8 cellular contexts compared by ENCODE assay signal in genomic region chr3:121749276-121750086, GRCh38. TPM values are rescaled to one million over a fixed set of nuclear protein-coding genes. Genes with fewer than 3 reads are reported as not detected.
DNase-seq lines count a peak whose midpoint lies in the region; ATAC-seq and TF ChIP-seq lines count a peak whose summit lies in the region.

TSS of gene GOLGB1 (minus strand) at chr3:121749741. CDS start at chr3:121730971, 18,770 bp downstream.

- peak; percentile 94 for TF ChIP-seq POLR2A in GM15510 (IDR thresholded peaks at IDR 0.05; ENCODE audit: borderline replicate concordance, extremely low read depth, insufficient read length)

- DNase-seq in NCI-H146 treated with DMSO at 0.1 percent for 48 hours (lab: John Stamatoyannopoulos, UW; ENCODE audit: unreplicated experiment) (peak; percentile 100), T-helper 1 cell (peak; percentile 83 to 99 (median 89)), amniotic stem cell (lab: John Stamatoyannopoulos, UW) (peak; percentile 98), left ventricle myocardium inferior (peak; percentile 92), progenitor cell of endocrine pancreas (ENCODE audit: low spot score, unreplicated experiment) (peak; percentile 73), ureter (ENCODE audit: low spot score) (peak; percentile 96)

- no peak within 1 kb of the TSS for H3K4me3 Mint-ChIP-seq in progenitor cell of endocrine pancreas (ENCODE audit: low read depth)

- H3K36me3 ChIP-seq in left ventricle myocardium inferior: no peaks in the 10 kb centered on the region

- H3K9me3 ChIP-seq in left ventricle myocardium inferior (replicated peaks): no peaks in the 10 kb centered on the region

- no peaks in the 10 kb centered on the region for H3K27me3 ChIP-seq in left ventricle myocardium inferior (ENCODE audit: low read depth)

- peak; percentile 98 for ATAC-seq in HG02884 (IDR thresholded peaks at IDR 0.05; ENCODE audit: unreplicated experiment)

- H3K4me1 Mint-ChIP-seq in progenitor cell of endocrine pancreas (ENCODE audit: low read depth): peaks cover 6% of the 10 kb centered on the region

- peak within 1 kb of the TSS; percentile 96 for H3K4me3 ChIP-seq in left ventricle myocardium inferior

- H3K27ac Mint-ChIP-seq in progenitor cell of endocrine pancreas: no peak within 1 kb of the TSS

- H3K36me3 Mint-ChIP-seq in progenitor cell of endocrine pancreas (ENCODE audit: insufficient read depth): peaks cover 1% of the 10 kb centered on the region

- H3K27ac ChIP-seq in left ventricle myocardium inferior (replicated peaks): peak within 1 kb of the TSS; percentile 95

- peaks cover 24% of the 10 kb centered on the region for H3K27me3 Mint-ChIP-seq in progenitor cell of endocrine pancreas

- intact Hi-C loops in left ventricle myocardium inferior (cut with micrococcal nuclease): no loop called here

- no peaks in the 10 kb centered on the region for H3K9me3 Mint-ChIP-seq in progenitor cell of endocrine pancreas (ENCODE audit: low read depth)

- TF ChIP-seq CTCF in left ventricle myocardium inferior (IDR thresholded peaks at IDR 0.05; ENCODE audit: borderline replicate concordance) (peak; percentile 7), progenitor cell of endocrine pancreas (IDR thresholded peaks at IDR 0.05; ENCODE audit: unreplicated experiment) (no peak)

- H3K4me1 ChIP-seq in left ventricle myocardium inferior: peaks cover 53% of the 10 kb centered on the region

RNA-seq across cellular contexts. Expression of gene GOLGB1, which starts in this region (rescaled TPM):
- total RNA-seq in left ventricle myocardium inferior (56.1 TPM), progenitor cell of endocrine pancreas (63.0 and 72.8 TPM in 2 replicates), ureter (92.7 TPM)

Comparison
In these comparisons a context has a peak if more than half of its experiments do, and no peak if none do; other contexts are left out.
1. Peak in every context shown above with its lines: DNase-seq, ATAC-seq, H3K4me3 ChIP-seq and H3K27ac ChIP-seq.